In the genomic region with DNA sequence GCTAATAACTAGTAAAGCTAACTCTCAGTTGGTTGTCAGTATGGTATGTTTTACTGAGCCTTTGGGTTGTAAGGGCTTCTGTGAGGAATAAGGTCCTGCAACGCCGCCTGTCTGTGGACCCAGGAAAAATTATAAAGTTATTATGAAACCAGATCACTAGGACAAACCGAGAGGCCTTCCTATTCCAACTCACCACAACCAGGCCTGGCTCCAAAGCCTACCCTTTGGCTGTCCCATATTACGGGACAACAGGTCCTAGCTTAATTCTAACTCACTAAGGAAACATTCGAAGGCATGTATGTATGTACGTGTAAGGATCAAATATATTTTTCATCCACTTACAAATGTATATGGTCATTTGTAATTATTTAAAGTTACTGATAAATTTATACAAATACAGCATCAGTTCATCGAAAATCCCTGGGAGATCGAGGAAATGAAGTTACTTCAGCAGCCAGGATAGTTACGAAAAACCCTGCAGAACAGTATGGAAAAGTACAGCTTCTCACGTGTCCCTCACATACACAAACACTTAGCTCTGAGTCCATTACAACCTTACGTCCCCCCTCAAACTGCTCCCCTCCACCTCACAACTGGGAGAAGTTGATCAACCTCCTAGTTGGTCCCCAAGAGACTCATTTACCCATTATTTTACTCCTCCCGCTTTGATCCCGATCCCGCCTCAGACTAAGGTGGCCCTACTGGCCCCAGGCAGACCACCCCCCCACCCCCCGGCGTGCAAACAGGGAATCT, we compare ENCODE assay signal across 8 cellular contexts.
DNase-seq lines count a peak whose midpoint lies in the region; ATAC-seq, FAIRE-seq and TF ChIP-seq lines count a peak whose summit lies in the region.

No MANE protein-coding gene starts in this region.

- no peak for FAIRE-seq in HTR-8/SVneo (lab: Jason Lieb, UNC)

- H3K9ac ChIP-seq in mucosa of rectum (ENCODE audit: low read depth in 1 of 2, low read length in 2 of 2): peak overlapping the region; percentile 94

- H3K27ac ChIP-seq in ACC112 (ENCODE audit: low read depth, low read length): peak overlapping the region; percentile 89
- peak overlapping the region; percentile 96 to 97 for H3K27ac ChIP-seq in mucosa of rectum (ENCODE audit: low read depth in 2 of 2, low read length in 2 of 2)

- peaks cover 89% of the 10 kb centered on the region for H3K79me2 ChIP-seq in ACC112 (ENCODE audit: control insufficient read depth, insufficient read depth, low read length, unreplicated experiment)

- DNase-seq in HTR-8/SVneo (ENCODE audit: insufficient read length, low spot score) (peak; percentile 46), NOMO-1 treated with dmso at 0.1 percent for 144 hours (lab: John Stamatoyannopoulos, UW; ENCODE audit: unreplicated experiment) (peak; percentile 22), activated T-cell treated with anti-CD3 and anti-CD28 coated beads for 24 hours (ENCODE audit: low read depth) (peak; percentile 45), erythroblast (lab: John Stamatoyannopoulos, UW) (peak; percentile 86 to 90)
- DNase-seq in stimulated activated CD8-positive, alpha-beta memory T cell treated with anti-CD3 and anti-CD28 coated beads, Interleukin-4, amount 100 ng/mL, for 48 hours: peak; percentile 67

- H3K4me1 ChIP-seq in ACC112 (ENCODE audit: control insufficient read depth, insufficient read depth, low read length, unreplicated experiment) (peaks cover 38% of the 10 kb centered on the region), mucosa of rectum (ENCODE audit: control insufficient read depth in 2 of 2, insufficient read depth in 2 of 2, low read length in 2 of 2) (peaks cover 8 to 19% of the 10 kb centered on the region in 2 donors)

- TF ChIP-seq POLR2A in erythroblast (IDR thresholded peaks at IDR 0.05; ENCODE audit: low read length): no peak

- peak overlapping the region; percentile 29 for H2AFZ ChIP-seq in ACC112 (ENCODE audit: low read length, unreplicated experiment)

- H3K4me3 ChIP-seq in ACC112 (ENCODE audit: low read depth, low read length): peak overlapping the region; percentile 95
- H3K4me3 ChIP-seq in mucosa of rectum (ENCODE audit: low read length in 2 of 2): peak overlapping the region; percentile 92 to 99

- H3K27me3 ChIP-seq in ACC112 (ENCODE audit: insufficient read depth, low read length) (no peaks in the 10 kb centered on the region), mucosa of rectum (ENCODE audit: control insufficient read depth in 2 of 2, insufficient read depth in 2 of 2, low read length in 2 of 2) (no peaks in the 10 kb centered on the region)

- peak; percentile 30 for ATAC-seq in GM18861 (IDR thresholded peaks at IDR 0.05; ENCODE audit: unreplicated experiment)

- H3K36me3 ChIP-seq in ACC112 (ENCODE audit: insufficient read depth, low read length) (peaks cover 14% of the 10 kb centered on the region), mucosa of rectum (ENCODE audit: control insufficient read depth in 2 of 2, insufficient read depth in 2 of 2, low read length in 2 of 2) (peaks cover 4% of the 10 kb centered on the region in 2 donors)

- H3K9me3 ChIP-seq in mucosa of rectum (ENCODE audit: control insufficient read depth in 2 of 2, low read length in 2 of 2): no peaks in the 10 kb centered on the region

Comparison
In these comparisons a context has a peak if more than half of its experiments do, and no peak if none do; other contexts are left out.
1. Peak in every context shown above with its lines: DNase-seq, ATAC-seq, H3K4me3 ChIP-seq and H3K27ac ChIP-seq.
2. DNase-seq: peak in every context shown above with its lines; median percentile 88 in erythroblast; 67 in stimulated activated CD8-positive, alpha-beta memory T cell treated with anti-CD3 and anti-CD28 coated beads, Interleukin-4, amount 100 ng/mL, for 48 hours; 46 in HTR-8/SVneo; 45 in activated T-cell treated with anti-CD3 and anti-CD28 coated beads for 24 hours; 22 in NOMO-1 treated with dmso at 0.1 percent for 144 hours.